ENCODE assay signal across 8 cellular contexts in genomic region chr14:24006497-24006871, GRCh38. TPM values are rescaled to one million over a fixed set of nuclear protein-coding genes. Genes with fewer than 3 reads are reported as not detected.
DNase-seq lines count a peak whose midpoint lies in the region; ATAC-seq and TF ChIP-seq lines count a peak whose summit lies in the region.
"Not testable (repeated sequence)": the region's sequence is repeated elsewhere in the genome, so short reads cannot be mapped to it uniquely, and the experiment has no call there.

No MANE protein-coding gene starts in this region.

- no CpG with 5 or more reads among the region's 18 CpGs for WGBS in trophoblast cell (ENCODE audit: extremely low coverage, insufficient coverage, insufficient read length)

- TF ChIP-seq POLR2A in vagina (IDR thresholded peaks at IDR 0.05), result not testable (repeated sequence)

- H4K8ac ChIP-seq in trophoblast cell (ENCODE audit: low read depth, low read length), result peak overlapping the region; percentile 73

- H2BK120ac ChIP-seq in trophoblast cell (ENCODE audit: insufficient read depth, low read length, poor library complexity), result not testable (repeated sequence)

- not testable (repeated sequence) for H3K9ac ChIP-seq in trophoblast cell (ENCODE audit: low read length)

- DNase-seq in G401 (ENCODE audit: low spot score), result peak; percentile 9
- DNase-seq in brain microvascular endothelial cell; left ventricle myocardium inferior; trophoblast cell; vagina (ENCODE audit: extremely low spot score in 2 of 2): not testable (repeated sequence)

- H3K79me2 ChIP-seq in trophoblast cell (ENCODE audit: control insufficient read depth, insufficient read depth, low read length, poor library complexity), result not testable (repeated sequence)

- H2AK5ac ChIP-seq in trophoblast cell (ENCODE audit: low read length), result not testable (repeated sequence)

- peak overlapping the region; percentile 62 for H3K4me2 ChIP-seq in trophoblast cell (ENCODE audit: low read length)

- H3K14ac ChIP-seq in trophoblast cell (ENCODE audit: low read length), result not testable (repeated sequence)

- not testable (repeated sequence) for H3K18ac ChIP-seq in trophoblast cell (ENCODE audit: low read length)

- not testable (repeated sequence) for H4K91ac ChIP-seq in trophoblast cell (ENCODE audit: low read depth, low read length)

- H3K27me3 ChIP-seq in brain microvascular endothelial cell (replicated peaks); left ventricle myocardium inferior (ENCODE audit: low read depth); trophoblast cell (ENCODE audit: insufficient read depth, low read length); vagina: not testable (repeated sequence)

- intact Hi-C loops in left ventricle myocardium inferior (cut with micrococcal nuclease); vagina (cut with DNase I): not testable (repeated sequence)

- H3K27ac ChIP-seq in brain microvascular endothelial cell; trophoblast cell (ENCODE audit: low read depth, low read length): not testable (repeated sequence)
- H3K27ac ChIP-seq in left ventricle myocardium inferior (replicated peaks), result peak overlapping the region; percentile 61
- peak overlapping the region; percentile 75 for H3K27ac ChIP-seq in vagina

- H3K79me1 ChIP-seq in trophoblast cell (ENCODE audit: low read length), result not testable (repeated sequence)

- peak; percentile 29 for ATAC-seq in GM21528 (IDR thresholded peaks at IDR 0.05; ENCODE audit: low FRiP score, unreplicated experiment)
- ATAC-seq in HG03175 (IDR thresholded peaks at IDR 0.05; ENCODE audit: unreplicated experiment), result peak; percentile 27
- peak; percentile 59 for ATAC-seq in SK-N-SH treated with all-trans-retinoic acid at 6 μM for 48 hours

- not testable (repeated sequence) for H3K4me1 ChIP-seq in left ventricle myocardium inferior; trophoblast cell (ENCODE audit: control insufficient read depth in 1 of 2, insufficient read depth in 2 of 2, low read length in 2 of 2); vagina

- H3K9me3 ChIP-seq in left ventricle myocardium inferior (replicated peaks); trophoblast cell (ENCODE audit: insufficient read depth, low read depth, low read length); vagina: not testable (repeated sequence)

- in situ Hi-C loops in G401 (cut with HindIII; ENCODE audit: low sequenced_read_pairs); brain microvascular endothelial cell (cut with HindIII; ENCODE audit: low pct_ligation_motif_present, low sequenced_read_pairs): not testable (repeated sequence)

- H4K12ac ChIP-seq in trophoblast cell (ENCODE audit: low read depth, low read length), result not testable (repeated sequence)

- not testable (repeated sequence) for H3K23ac ChIP-seq in trophoblast cell (ENCODE audit: low read length)

- not testable (repeated sequence) for H2AFZ ChIP-seq in trophoblast cell (ENCODE audit: insufficient read depth, low read length, poor library complexity)

- H2BK5ac ChIP-seq in trophoblast cell (ENCODE audit: low read depth, low read length, poor library complexity), result not testable (repeated sequence)

- not testable (repeated sequence) for H3K36me3 ChIP-seq in brain microvascular endothelial cell (replicated peaks); left ventricle myocardium inferior; trophoblast cell (ENCODE audit: control insufficient read depth in 1 of 2, insufficient read depth in 2 of 2, low read length in 2 of 2); vagina

- TF ChIP-seq CTCF in brain microvascular endothelial cell (IDR thresholded peaks at IDR 0.05; ENCODE audit: low read depth, low read length, missing control alignments); left ventricle myocardium inferior (IDR thresholded peaks at IDR 0.05; ENCODE audit: borderline replicate concordance); vagina (IDR thresholded peaks at IDR 0.05): not testable (repeated sequence)

- H3K4me3 ChIP-seq in brain microvascular endothelial cell (ENCODE audit: low read depth, low read length) (peak overlapping the region; percentile 35), left ventricle myocardium inferior (peak overlapping the region; percentile 68), vagina (peak overlapping the region; percentile 22 to 47)
- not testable (repeated sequence) for H3K4me3 ChIP-seq in trophoblast cell (ENCODE audit: low read depth, low read length)

- not testable (repeated sequence) for H3K4ac ChIP-seq in trophoblast cell (ENCODE audit: low read depth, low read length)

- not testable (repeated sequence) for H2BK12ac ChIP-seq in trophoblast cell (ENCODE audit: low read length)

RNA-seq across cellular contexts. Expression of gene DHRS4L2, which starts 17.8 kb away (rescaled TPM):
- 17.3 and 28.1 TPM in 2 replicates for total RNA-seq in G401 (2014; rRNA removed; shearing (Covaris generic))
- total RNA-seq in left ventricle myocardium inferior, result 15.7 TPM
- polyA plus RNA-seq in trophoblast cell (2013), result 16.3 and 16.6 TPM in 2 replicates
- total RNA-seq in vagina, result 16.7 TPM

RNA-seq across cellular contexts. Expression of gene CARMIL3, which starts 45.3 kb away (rescaled TPM):
- 0.74 and 1.6 TPM in 2 replicates for total RNA-seq in G401 (2014; rRNA removed; shearing (Covaris generic))
- total RNA-seq in left ventricle myocardium inferior, result 0.11 TPM
- 0.04 and 0.06 TPM in 2 replicates for polyA plus RNA-seq in trophoblast cell (2013)
- 1.2 TPM for total RNA-seq in vagina

RNA-seq across cellular contexts. Expression of gene DHRS4, which starts 52.9 kb away (rescaled TPM):
- 46.2 and 62.7 TPM in 2 replicates for total RNA-seq in G401 (2014; rRNA removed; shearing (Covaris generic))
- total RNA-seq in left ventricle myocardium inferior, result 30.8 TPM
- 11.9 and 12.2 TPM in 2 replicates for polyA plus RNA-seq in trophoblast cell (2013)
- total RNA-seq in vagina, result 21.4 TPM
